In the genomic region with DNA sequence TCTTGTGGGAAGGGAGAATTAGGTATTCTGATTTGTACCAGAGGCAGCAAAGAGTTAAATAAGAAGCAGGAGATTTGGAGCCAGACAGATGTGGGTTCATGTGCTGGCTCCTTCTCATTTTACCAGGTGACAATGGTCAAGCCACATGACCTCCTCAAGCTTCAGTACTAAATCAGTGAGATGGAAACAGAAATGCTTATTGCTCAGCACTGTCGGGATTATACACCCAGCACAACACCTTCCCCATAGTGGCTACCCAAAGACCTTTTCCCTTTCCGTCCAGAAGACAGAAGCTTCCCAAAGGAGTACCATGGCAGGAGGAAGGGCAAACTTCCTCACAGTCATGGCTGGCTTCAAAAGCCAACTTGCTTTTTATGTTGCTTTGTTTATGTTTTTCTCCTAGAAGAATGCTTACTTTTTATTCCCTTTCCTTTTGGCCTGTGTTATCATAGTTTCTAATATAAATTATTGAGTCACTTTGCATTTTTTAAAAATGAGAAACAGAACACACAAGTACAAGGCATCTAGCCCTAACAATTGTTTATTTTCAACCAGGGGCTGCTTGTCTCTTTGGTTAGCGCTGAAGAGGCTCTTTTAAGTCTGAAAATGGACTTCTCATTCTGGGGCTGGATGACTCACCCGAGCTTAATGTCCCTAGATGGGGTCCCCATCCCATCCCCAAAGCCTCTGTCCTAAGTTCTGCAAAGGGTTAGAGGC, we compare ENCODE assay signal across 1 cellular context.
TF ChIP-seq lines count a peak whose summit lies in the region.

No MANE protein-coding gene starts in this region.

TF ChIP-seq in GM23338, 12 proteins besides CTCF, POLR2A, EP300 and RAD21 (continued from another document):
- TF ChIP-seq ZNF462 (CRISPR knock-in tag; IDR thresholded peaks at IDR 0.05) (no peak), ZNF114 (CRISPR knock-in tag; IDR thresholded peaks at IDR 0.05) (no peak), NANOG (IDR thresholded peaks at IDR 0.05; ENCODE audit: borderline replicate concordance) (no peak), EZH2 (IDR thresholded peaks at IDR 0.05; ENCODE audit: low read depth, unreplicated experiment) (no peak), ETS1 (IDR thresholded peaks at IDR 0.05) (no peak), JUNB (IDR thresholded peaks at IDR 0.05; ENCODE audit: unreplicated experiment) (no peak), REST (IDR thresholded peaks at IDR 0.05; ENCODE audit: unreplicated experiment) (no peak), ZNF331 (CRISPR knock-in tag; IDR thresholded peaks at IDR 0.05; ENCODE audit: low read depth) (no peak)
